ENCODE assay signal across 1 cellular context in the genomic region with DNA sequence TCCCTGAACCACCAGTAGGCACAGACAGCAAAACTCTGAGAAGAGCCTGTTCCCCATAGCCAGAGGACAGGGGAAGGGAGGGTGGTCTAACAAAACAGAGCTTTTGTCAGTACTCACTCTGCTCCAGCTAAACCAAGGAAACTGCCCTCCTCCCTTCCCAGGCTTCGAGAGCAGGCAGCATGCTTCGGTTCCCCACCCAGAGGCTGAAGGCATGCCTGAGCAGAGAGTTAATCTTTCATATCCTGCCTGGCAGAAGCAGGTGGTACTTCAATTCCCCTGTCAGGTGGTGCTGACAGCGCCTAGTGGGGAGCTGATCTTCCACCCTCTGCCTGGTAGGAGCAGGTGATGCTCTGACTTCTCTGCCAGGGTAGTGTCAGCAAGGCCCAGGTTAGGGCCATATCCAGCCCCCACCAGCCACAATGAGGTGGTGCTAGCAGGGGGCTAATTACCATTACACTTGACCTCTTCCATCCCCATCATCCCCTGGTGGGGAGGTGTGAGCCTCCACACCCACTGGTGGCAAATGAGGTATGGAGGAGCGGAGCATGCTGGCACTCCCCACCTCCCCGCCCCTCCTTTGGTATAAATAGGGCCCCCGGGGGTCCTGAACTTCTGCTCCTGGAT.
TF ChIP-seq lines count a peak whose summit lies in the region.

No MANE protein-coding gene starts in this region.

TF ChIP-seq in WTC11, 78 proteins besides CTCF, POLR2A, EP300 and RAD21 (continued from another document):
- TF ChIP-seq TEAD4 (CRISPR knock-in tag; IDR thresholded peaks at IDR 0.05), result no peak
- TF ChIP-seq, protein P1, sequence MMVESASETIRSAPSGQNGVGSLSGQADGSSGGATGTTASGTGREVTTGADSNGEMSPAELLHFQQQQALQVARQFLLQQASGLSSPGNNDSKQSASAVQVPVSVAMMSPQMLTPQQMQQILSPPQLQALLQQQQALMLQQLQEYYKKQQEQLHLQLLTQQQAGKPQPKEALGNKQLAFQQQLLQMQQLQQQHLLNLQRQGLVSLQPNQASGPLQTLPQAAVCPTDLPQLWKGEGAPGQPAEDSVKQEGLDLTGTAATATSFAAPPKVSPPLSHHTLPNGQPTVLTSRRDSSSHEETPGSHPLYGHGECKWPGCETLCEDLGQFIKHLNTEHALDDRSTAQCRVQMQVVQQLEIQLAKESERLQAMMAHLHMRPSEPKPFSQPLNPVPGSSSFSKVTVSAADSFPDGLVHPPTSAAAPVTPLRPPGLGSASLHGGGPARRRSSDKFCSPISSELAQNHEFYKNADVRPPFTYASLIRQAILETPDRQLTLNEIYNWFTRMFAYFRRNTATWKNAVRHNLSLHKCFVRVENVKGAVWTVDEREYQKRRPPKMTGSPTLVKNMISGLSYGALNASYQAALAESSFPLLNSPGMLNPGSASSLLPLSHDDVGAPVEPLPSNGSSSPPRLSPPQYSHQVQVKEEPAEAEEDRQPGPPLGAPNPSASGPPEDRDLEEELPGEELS (CRISPR knock-in tag; IDR thresholded peaks at IDR 0.05), result no peak
